In the genomic region with DNA sequence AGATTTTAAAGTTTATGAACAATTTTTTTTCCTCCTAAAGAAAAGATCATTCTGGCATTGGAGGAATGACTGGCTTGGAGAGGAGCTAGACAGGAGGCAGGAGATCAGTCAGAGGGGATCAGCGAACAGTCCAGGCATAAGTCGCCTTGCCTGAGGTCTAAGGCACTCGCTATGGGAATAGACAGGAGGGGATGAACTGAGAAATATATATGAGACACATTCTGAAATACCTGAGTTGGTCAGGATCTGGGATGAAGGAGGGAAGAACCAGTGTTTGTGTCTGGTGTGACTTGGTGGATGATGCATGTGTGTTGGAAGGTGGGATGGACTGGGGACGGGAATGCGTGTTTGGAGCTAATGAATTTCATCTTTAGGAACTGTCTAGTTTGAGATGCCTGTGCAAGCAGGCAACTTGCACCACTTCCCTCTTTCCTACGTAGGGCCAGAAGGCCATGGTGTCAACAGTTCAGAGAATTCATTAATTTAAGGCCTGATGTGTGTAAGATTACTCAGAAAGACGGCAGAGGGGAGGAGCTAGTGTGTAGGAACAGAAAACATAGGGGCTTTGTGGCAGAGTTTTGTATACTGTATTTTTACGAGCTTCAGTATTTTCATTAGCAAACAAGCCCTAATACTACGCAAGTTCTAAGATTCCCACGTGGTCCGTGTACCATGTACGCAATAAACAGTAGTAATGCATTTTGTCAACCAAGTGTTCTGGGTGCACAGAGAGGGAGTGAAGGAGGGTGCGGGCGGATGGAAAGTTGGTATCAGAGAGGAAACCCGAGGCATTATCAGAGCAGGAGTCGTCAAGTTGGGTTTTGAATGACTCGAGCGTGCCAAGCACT, we compare ENCODE assay signal across 8 cellular contexts. TPM values are rescaled to one million over a fixed set of nuclear protein-coding genes. Genes with fewer than 3 reads are reported as not detected.
A peak's percentile ranks its signal among the peaks of the same experiment; 100 is the strongest.
DNase-seq lines count a peak whose midpoint lies in the region; ATAC-seq, FAIRE-seq and TF ChIP-seq lines count a peak whose summit lies in the region.

No MANE protein-coding gene starts in this region.

- no peaks in the 10 kb centered on the region for H3K9me3 Mint-ChIP-seq in naive thymus-derived CD8-positive, alpha-beta T cell
- no peaks in the 10 kb centered on the region for H3K9me3 Mint-ChIP-seq in type B pancreatic cell

- no peak for TF ChIP-seq RAD21 in IMR-90 (IDR thresholded peaks at IDR 0.05; ENCODE audit: low read length)

- no peaks in the 10 kb centered on the region for H3K9me3 ChIP-seq in IMR-90 (ENCODE audit: control insufficient read depth, insufficient read depth, low read length)
- H3K9me3 ChIP-seq in endothelial cell of umbilical vein (replicated peaks; ENCODE audit: control insufficient read depth, insufficient read depth, low read length), result no peaks in the 10 kb centered on the region

- no peak for FAIRE-seq in endothelial cell of umbilical vein (lab: Jason Lieb, UNC)

- WGBS in IMR-90 (ENCODE audit: extremely low coverage in 2 of 2, insufficient read length in 1 of 2), 2 experiments, result 23% methylated on average over 6 of the region's 18 CpGs; no CpG with 5 or more reads in 1 of the 2 experiments

- no TSS peak for BruUV-seq in IMR-90 (replicated peaks; lab: Mats Ljungman, UMichigan)
- TSS peak; percentile 30 for BruUV-seq in endothelial cell of umbilical vein (replicated peaks; lab: Mats Ljungman, UMichigan)

- peak overlapping the region; percentile 96 for H3K4me3 ChIP-seq in IMR-90 (ENCODE audit: insufficient read depth, low read depth, low read length)
- H3K4me3 ChIP-seq in endothelial cell of umbilical vein (replicated peaks in 1 of 3; ENCODE audit: insufficient read depth in 1 of 3, low read depth in 1 of 3, low read length in 3 of 3), result peak overlapping the region; percentile 75 to 98 (median 90)

- peak overlapping the region; percentile 96 for H2AK5ac ChIP-seq in IMR-90 (ENCODE audit: low read depth, low read length)

- H3K27ac Mint-ChIP-seq in naive thymus-derived CD8-positive, alpha-beta T cell, result peak overlapping the region; percentile 78 to 94 (median 92)
- peak overlapping the region; percentile 83 for H3K27ac Mint-ChIP-seq in type B pancreatic cell

- H3K4me3 Mint-ChIP-seq in naive thymus-derived CD8-positive, alpha-beta T cell, result peak overlapping the region; percentile 89 to 98 (median 94)
- H3K4me3 Mint-ChIP-seq in type B pancreatic cell, result peak overlapping the region; percentile 97

- peak overlapping the region; percentile 49; the same call in 2 of the 3 replicates for H2BK15ac ChIP-seq in IMR-90 (ENCODE audit: low read depth, low read length)

- H2AFZ ChIP-seq in IMR-90 (replicated peaks; ENCODE audit: low read length, poor library complexity), result peak overlapping the region; percentile 99
- H2AFZ ChIP-seq in endothelial cell of umbilical vein (ENCODE audit: low read depth, low read length), result peak overlapping the region; percentile 71

- H3K4me2 ChIP-seq in IMR-90 (ENCODE audit: low read depth, low read length), result peak overlapping the region; percentile 99
- H3K4me2 ChIP-seq in endothelial cell of umbilical vein (ENCODE audit: insufficient read depth, low read length), result peak overlapping the region; percentile 92

- peaks cover 46 to 75% of the 10 kb centered on the region in 2 experiments for H3K79me1 ChIP-seq in IMR-90 (ENCODE audit: low read depth in 1 of 2, low read length in 2 of 2)

- H3K27me3 Mint-ChIP-seq in naive thymus-derived CD8-positive, alpha-beta T cell, result peaks cover 0 to 1% (median 0%) of the 10 kb centered on the region in 5 donors
- H3K27me3 Mint-ChIP-seq in type B pancreatic cell, result no peaks in the 10 kb centered on the region

- H2BK5ac ChIP-seq in IMR-90 (ENCODE audit: low read depth, low read length, poor library complexity, severe bottlenecking), result peak overlapping the region; percentile 100

- peaks cover 0 to 35% (median 11%) of the 10 kb centered on the region in 3 donors for H3K36me3 Mint-ChIP-seq in naive thymus-derived CD8-positive, alpha-beta T cell
- H3K36me3 Mint-ChIP-seq in type B pancreatic cell, result no peaks in the 10 kb centered on the region

- peak overlapping the region; percentile 100 for H3K9ac ChIP-seq in IMR-90 (ENCODE audit: low read depth, low read length)
- H3K9ac ChIP-seq in endothelial cell of umbilical vein (replicated peaks; ENCODE audit: extremely low read depth, insufficient read depth, low read length), result peak overlapping the region; percentile 61

- CTCF ChIA-PET in IMR-90 (lab: Yijun Ruan, JAX) (no interaction called here), endothelial cell of umbilical vein (lab: Charles Lee) (interaction anchor here (1.0 to 3.1 kb wide), 4 partner anchors 10 to 164 kb away, joined by 3 to 15 read pairs (median 6); no protein-coding TSS in a partner anchor)

- ATAC-seq in GM19438 (IDR thresholded peaks at IDR 0.05; ENCODE audit: low read depth, unreplicated experiment) (peak; percentile 25), IMR-90 (ENCODE audit: low read depth) (peak; percentile 15)
- ATAC-seq in naive thymus-derived CD8-positive, alpha-beta T cell, result peak; percentile 54 to 60

- DNase-seq in Ammon's horn (ENCODE audit: low spot score) (peak; percentile 25), IMR-90 (no peak), endothelial cell of umbilical vein (ENCODE audit: low read depth, low spot score) (no peak), type B pancreatic cell (ENCODE audit: extremely low spot score, unreplicated experiment) (no peak), T1000 (lab: John Stamatoyannopoulos, UW) (no peak)
- peak; percentile 74 for DNase-seq in activated CD4-positive, alpha-beta T cell treated with anti-CD3 and anti-CD28 coated beads for 48 hours
- DNase-seq in naive thymus-derived CD8-positive, alpha-beta T cell, result peak in 2 of 10 donors; percentile 6 to 36

- no peaks in the 10 kb centered on the region for H3K27me3 ChIP-seq in IMR-90 (ENCODE audit: control insufficient read depth, insufficient read depth, low read length)
- no peaks in the 10 kb centered on the region for H3K27me3 ChIP-seq in endothelial cell of umbilical vein (ENCODE audit: control insufficient read depth in 2 of 2, insufficient read depth in 2 of 2, low read length in 2 of 2)

- peaks cover 19% of the 10 kb centered on the region for H3K36me3 ChIP-seq in IMR-90 (ENCODE audit: control insufficient read depth, insufficient read depth, low read length)
- H3K36me3 ChIP-seq in endothelial cell of umbilical vein (ENCODE audit: control insufficient read depth in 2 of 2, extremely low read depth in 1 of 2, insufficient read depth in 2 of 2, low read length in 2 of 2), result peaks cover 2 to 8% of the 10 kb centered on the region in 2 experiments

- peak overlapping the region; percentile 89 for H3K14ac ChIP-seq in IMR-90 (replicated peaks; ENCODE audit: low read depth, low read length)

- dilution Hi-C loops in IMR-90 (cut with HindIII; ENCODE audit: low sequenced_read_pairs, unreplicated experiment) (no loop called here), endothelial cell of umbilical vein (cut with MboI; ENCODE audit: extremely low pct_ligation_motif_present, low sequenced_read_pairs) (no loop called here)

- 0 out of 2 replicates have a peak overlapping the region, but pooled peaks have one; percentile 6 for H2BK20ac ChIP-seq in IMR-90 (ENCODE audit: low read depth, low read length)

- no peak for TF ChIP-seq CTCF in IMR-90 (conservative IDR thresholded peaks at IDR 0.05; ENCODE audit: low read depth, low read length)
- no peak for TF ChIP-seq CTCF in endothelial cell of umbilical vein (IDR thresholded peaks at IDR 0.05; ENCODE audit: extremely low read depth in 1 of 2, insufficient read depth in 1 of 2, low read depth in 1 of 2, low read length in 2 of 2)
- no peak for TF ChIP-seq CTCF in type B pancreatic cell (conservative IDR thresholded peaks at IDR 0.05)

- H3K9me1 ChIP-seq in IMR-90 (ENCODE audit: insufficient read depth, low read length) (peaks cover 13% of the 10 kb centered on the region), endothelial cell of umbilical vein (replicated peaks; ENCODE audit: control insufficient read depth, extremely low read depth, insufficient read depth, low read length) (no peaks in the 10 kb centered on the region)

- POLR2A ChIA-PET in IMR-90 (lab: Charles Lee; ENCODE audit: unreplicated experiment) (interaction anchor here (0.6 to 1.7 kb wide), 3 partner anchors 12 to 461 kb away, joined by 4 to 8 read pairs (median 5); no protein-coding TSS in a partner anchor), endothelial cell of umbilical vein (lab: Charles Lee) (interaction anchor here (0.6 kb wide), 1 partner anchor 109 kb away, joined by 3 read pairs; no protein-coding TSS in a partner anchor)
- POLR2A ChIA-PET in naive thymus-derived CD8-positive, alpha-beta T cell (lab: Charles Lee), result interaction anchor here (0.6 to 2.1 kb wide), 3 partner anchors 11 to 458 kb away, joined by 3 to 6 read pairs (median 3); partner anchors contain the start of genes CLTC and RNFT1

- H4K20me1 ChIP-seq in IMR-90 (ENCODE audit: insufficient read depth, low read length), result peaks cover 4% of the 10 kb centered on the region; the same call in 1 of the 2 replicates
- no peaks in the 10 kb centered on the region for H4K20me1 ChIP-seq in endothelial cell of umbilical vein (replicated peaks; ENCODE audit: control insufficient read depth, extremely low read depth, insufficient read depth, low read length)

- H3K18ac ChIP-seq in IMR-90 (ENCODE audit: low read depth, low read length), result peak overlapping the region; percentile 89

- peak overlapping the region; percentile 79 for H2BK120ac ChIP-seq in IMR-90 (ENCODE audit: low read depth, low read length)

- peaks cover 17% of the 10 kb centered on the region for H3K4me1 ChIP-seq in IMR-90 (ENCODE audit: control insufficient read depth, insufficient read depth, low read length)
- H3K4me1 ChIP-seq in endothelial cell of umbilical vein (ENCODE audit: control insufficient read depth, extremely low read depth, insufficient read depth, low read length), result peaks cover 14% of the 10 kb centered on the region

- peak overlapping the region; percentile 85 for H4K91ac ChIP-seq in IMR-90 (ENCODE audit: insufficient read depth, low read depth, low read length)

- peak overlapping the region; percentile 81 to 100 for H4K8ac ChIP-seq in IMR-90 (ENCODE audit: low read depth in 2 of 2, low read length in 2 of 2)

- peak overlapping the region; percentile 97 for H3K4ac ChIP-seq in IMR-90 (ENCODE audit: low read depth, low read length)

- H3K4me1 Mint-ChIP-seq in naive thymus-derived CD8-positive, alpha-beta T cell, result peaks cover 13 to 31% (median 21%) of the 10 kb centered on the region in 4 donors
- H3K4me1 Mint-ChIP-seq in type B pancreatic cell (ENCODE audit: unreplicated experiment), result peaks cover 12% of the 10 kb centered on the region

- peak overlapping the region; percentile 91 for H3K23ac ChIP-seq in IMR-90 (ENCODE audit: low read depth, low read length)

- H2AK9ac ChIP-seq in IMR-90 (replicated peaks; ENCODE audit: low read depth, low read length, poor library complexity), result peak overlapping the region; percentile 95

- peaks cover 13% of the 10 kb centered on the region for H3K79me2 ChIP-seq in endothelial cell of umbilical vein (ENCODE audit: control insufficient read depth, insufficient read depth, low read length)

- intact Hi-C loops in IMR-90 (cut with micrococcal nuclease), result no loop called here
- intact Hi-C loops in endothelial cell of umbilical vein (cut with micrococcal nuclease), result no loop called here

- TF ChIP-seq POLR2A in IMR-90 (IDR thresholded peaks at IDR 0.05; ENCODE audit: low read depth, low read length) (no peak), endothelial cell of umbilical vein (IDR thresholded peaks at IDR 0.05; ENCODE audit: low read depth, low read length) (no peak)

- peak overlapping the region; percentile 79 for H3K56ac ChIP-seq in IMR-90 (ENCODE audit: extremely low read depth, insufficient read depth, low read length)

- H4K5ac ChIP-seq in IMR-90 (ENCODE audit: low read depth, low read length), result peak overlapping the region; percentile 94

- H3K27ac ChIP-seq in IMR-90 (ENCODE audit: insufficient read depth, low read length), result peak overlapping the region; percentile 100
- H3K27ac ChIP-seq in endothelial cell of umbilical vein (ENCODE audit: insufficient read depth, low read depth, low read length), result no peak overlapping the region

- in situ Hi-C loops in IMR-90 (cut with MboI; ENCODE audit: low sequenced_read_pairs), result no loop called here

RNA-seq across cellular contexts. Expression of gene HEATR6, which starts 0.8 kb away (rescaled TPM):
- total RNA-seq in IMR-90 (2012; rRNA removed) (25.6 and 27.6 TPM in 2 replicates), endothelial cell of umbilical vein (16.7 and 17.4 TPM in 2 replicates), type B pancreatic cell (ENCODE audit: low replicate concordance) (25.1 and 28.8 TPM in 2 replicates)
- polyA plus RNA-seq in IMR-90 (2012; rRNA removed) (16.7 and 20.2 TPM in 2 replicates), endothelial cell of umbilical vein (18.6 and 20.2 TPM in 2 replicates)
- polyA plus RNA-seq in IMR-90 (2012; cell fraction: cytosol; rRNA removed), result 6.2 and 14.9 TPM in 2 replicates
- 38.1 and 58.8 TPM in 2 replicates for polyA plus RNA-seq in IMR-90 (2012; cell fraction: nucleus; rRNA removed; ENCODE audit: low replicate concordance)
- polyA plus RNA-seq in endothelial cell of umbilical vein (2011; cell fraction: cytosol; rRNA removed), result 11.7 and 13.6 TPM in 2 replicates
- 61.2 and 67.3 TPM in 2 replicates for polyA plus RNA-seq in endothelial cell of umbilical vein (2011; cell fraction: nucleus; rRNA removed)
- polyA plus RNA-seq in endothelial cell of umbilical vein (2012), result 10.9 and 11.6 TPM in 2 replicates
- 21.0 and 26.5 TPM in 2 replicates for polyA minus RNA-seq in endothelial cell of umbilical vein
- polyA minus RNA-seq in endothelial cell of umbilical vein (2011; cell fraction: cytosol; rRNA and poly(A)+ RNA removed), result 13.0 TPM
- 25.1 and 27.9 TPM in 2 replicates for polyA minus RNA-seq in endothelial cell of umbilical vein (2011; cell fraction: nucleus; rRNA and poly(A)+ RNA removed)
- 10 to 100 TPM; 16.4 to 22.1 TPM for total RNA-seq in naive thymus-derived CD8-positive, alpha-beta T cell
- 1 to 10 TPM; 7.0 to 9.6 (median 7.6) TPM for polyA plus RNA-seq in naive thymus-derived CD8-positive, alpha-beta T cell

Comparison
In these comparisons a context has a peak if more than half of its experiments do, and no peak if none do; other contexts are left out.
1. DNase-seq: peak in Ammon's horn (single experiment) and activated CD4-positive, alpha-beta T cell treated with anti-CD3 and anti-CD28 coated beads for 48 hours (single experiment); none in IMR-90 (single experiment), endothelial cell of umbilical vein (single experiment), type B pancreatic cell (single experiment) and T1000 (single experiment).
2. Peak in every context shown above with its lines, with median percentiles within 50 percentile points of each other: ATAC-seq.